Comparison of ENCODE assay signal across 8 cellular contexts in the genomic region with DNA sequence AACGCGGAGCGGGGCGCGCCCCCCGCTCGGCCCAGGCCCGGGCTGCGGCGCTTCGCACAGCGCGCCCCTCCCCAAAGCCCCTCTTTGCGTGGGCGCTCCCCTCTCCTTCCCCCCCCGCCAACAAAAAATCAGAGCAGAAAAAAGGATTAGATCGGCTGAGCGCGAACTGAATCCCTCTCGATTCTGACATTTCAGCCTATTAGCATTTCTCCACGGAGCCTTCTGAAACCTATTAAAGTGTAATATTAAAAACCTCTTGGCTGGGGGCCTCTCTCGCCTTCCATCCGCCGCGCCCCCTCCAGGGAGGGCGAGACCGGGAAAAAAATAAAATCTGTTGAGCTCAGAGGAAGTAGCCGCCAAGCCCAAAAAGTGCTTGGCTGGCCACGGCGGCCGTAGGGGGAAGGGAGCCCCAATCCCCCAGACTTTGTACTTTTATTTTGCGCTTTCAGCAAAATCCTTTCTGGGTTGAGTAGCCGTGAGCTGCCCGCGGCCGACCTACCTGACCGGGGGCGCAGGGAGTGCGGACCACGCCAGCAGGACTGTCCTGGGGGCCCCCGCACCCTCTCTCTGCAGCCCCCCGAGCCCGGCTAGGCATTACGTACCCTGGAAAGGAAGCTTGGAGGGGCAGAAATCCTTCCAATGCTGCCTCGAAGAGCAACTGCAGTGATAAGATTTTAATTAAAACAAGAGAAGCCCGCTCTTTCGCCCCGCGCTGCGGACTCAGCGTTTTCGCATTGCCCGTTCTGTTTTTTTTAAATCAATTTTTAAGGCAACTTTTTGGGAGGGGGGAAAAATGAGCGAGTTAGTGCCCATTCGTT. TPM values are rescaled to one million over a fixed set of nuclear protein-coding genes. Genes with fewer than 3 reads are reported as not detected.
DNase-seq lines count a peak whose midpoint lies in the region; ATAC-seq and TF ChIP-seq lines count a peak whose summit lies in the region.

No MANE protein-coding gene starts in this region.

- under 1% methylated on average over 55 of the region's 55 CpGs for WGBS in thymus

- CTCF ChIA-PET in RWPE1 (lab: Yijun Ruan, JAX) = interaction anchor here (0.5 to 1.3 kb wide), 2 partner anchors 28 to 30 kb away, joined by 4 to 7 read pairs; no protein-coding TSS in a partner anchor

- H3K9me3 ChIP-seq in BE2C = no peaks in the 10 kb centered on the region
- H3K9me3 ChIP-seq in thymus (ENCODE audit: control insufficient read depth) = no peaks in the 10 kb centered on the region

- H3K27me3 ChIP-seq in BE2C (peaks cover 17% of the 10 kb centered on the region), thymus (ENCODE audit: control insufficient read depth, insufficient read depth) (peaks cover 87% of the 10 kb centered on the region)

- DNase-seq in BE2C = no peak
- peak; percentile 72 for DNase-seq in H4 (ENCODE audit: low spot score)
- DNase-seq in RWPE1 (ENCODE audit: low spot score) = no peak
- DNase-seq in ecto neural progenitor cell (ENCODE audit: low spot score) = peak; percentile 67
- peak; percentile 68 for DNase-seq in medulla oblongata (ENCODE audit: extremely low spot score)

- H3K4me1 ChIP-seq in BE2C = no peaks in the 10 kb centered on the region
- peaks cover 52% of the 10 kb centered on the region for H3K4me1 ChIP-seq in thymus (ENCODE audit: control insufficient read depth, insufficient read depth, low read length)

- POLR2A ChIA-PET in RWPE1 (lab: Yijun Ruan, JAX; ENCODE audit: low non-redundant PET) = interaction anchor here (1.9 kb wide), 1 partner anchor 28 kb away, joined by 15 read pairs; no protein-coding TSS in a partner anchor

- no peak for ATAC-seq in HG03442 (IDR thresholded peaks at IDR 0.05; ENCODE audit: unreplicated experiment)
- no peak for ATAC-seq in HG02870 (IDR thresholded peaks at IDR 0.05; ENCODE audit: unreplicated experiment)

- no peak for TF ChIP-seq CTCF in BE2C (IDR thresholded peaks at IDR 0.05; ENCODE audit: low read depth, low read length)
- no peak for TF ChIP-seq CTCF in RWPE1 (conservative IDR thresholded peaks at IDR 0.05; ENCODE audit: low read depth)

- H3K27ac ChIP-seq in RWPE1 (peak overlapping the region; percentile 100), thymus (ENCODE audit: low read depth) (peak overlapping the region; percentile 71)

- H3K36me3 ChIP-seq in BE2C = no peaks in the 10 kb centered on the region
- no peaks in the 10 kb centered on the region for H3K36me3 ChIP-seq in thymus (ENCODE audit: control insufficient read depth, insufficient read depth)

- H3K4me3 ChIP-seq in BE2C (ENCODE audit: low read depth, low read length) = peak overlapping the region; percentile 64
- peak overlapping the region; percentile 71 for H3K4me3 ChIP-seq in thymus (ENCODE audit: low read length)

RNA-seq across cellular contexts. Expression of gene TNRC18, which starts 1.3 kb away (rescaled TPM):
- polyA plus RNA-seq in BE2C (2012; ENCODE audit: insufficient read depth, insufficient read length, low read depth) = 49.4 TPM
- 16.3 and 33.1 TPM in 2 replicates for total RNA-seq in H4 (2014; rRNA removed; shearing (Covaris generic))
- polyA plus RNA-seq in thymus = 26.2 TPM

Comparison
In these comparisons a context has a peak if more than half of its experiments do, and no peak if none do; other contexts are left out.
1. DNase-seq: peak in H4 (single experiment), ecto neural progenitor cell (single experiment) and medulla oblongata (single experiment); none in BE2C (single experiment) and RWPE1 (single experiment).